In the genomic region with DNA sequence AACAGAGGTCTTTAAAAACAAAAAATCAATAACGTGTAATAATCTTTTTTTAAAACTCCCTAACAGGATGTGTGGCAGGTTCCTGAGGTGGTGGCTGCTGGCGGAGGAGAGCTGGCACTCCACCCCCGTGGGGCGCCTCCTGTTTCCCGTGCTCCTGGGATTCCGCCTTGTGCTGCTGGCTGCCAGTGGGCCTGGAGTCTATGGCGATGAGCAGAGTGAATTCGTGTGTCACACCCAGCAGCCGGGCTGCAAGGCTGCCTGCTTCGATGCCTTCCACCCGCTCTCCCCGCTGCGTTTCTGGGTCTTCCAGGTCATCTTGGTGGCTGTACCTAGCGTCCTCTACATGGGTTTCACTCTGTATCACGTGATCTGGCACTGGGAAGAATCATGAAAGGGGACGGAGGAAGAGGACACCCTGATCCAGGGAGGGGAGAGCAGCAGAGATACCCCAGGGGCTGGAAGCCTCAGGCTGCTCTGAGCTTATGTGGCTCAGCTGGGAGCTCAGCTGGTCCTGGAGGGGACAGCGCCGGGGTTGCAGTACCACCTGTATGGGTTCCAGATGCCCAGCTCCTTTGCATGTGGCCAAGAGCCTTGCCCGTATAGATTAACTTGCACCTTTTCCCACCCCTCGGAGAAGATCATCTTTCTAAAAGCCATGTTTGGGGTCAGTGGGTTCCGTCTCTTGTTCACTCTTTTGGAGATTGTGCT, we compare ENCODE assay signal across 21 cellular contexts. TPM values are rescaled to one million over a fixed set of nuclear protein-coding genes. Genes with fewer than 3 reads are reported as not detected.
"Had no signal": no experiment of that assay in that cellular context is flagged by ENCODE, and none has a peak within 500 bp of the region (broad histone marks: within the 10 kb centered on the region; RNA-seq: fewer than 3 reads in every experiment).

No MANE protein-coding gene starts in this region.

- H3K36me3 Mint-ChIP-seq: activated CD4-positive, alpha-beta memory T cell treated with anti-CD3 and anti-CD28 coated beads for 36 hours; naive thymus-derived CD8-positive, alpha-beta T cell had no signal

- H3K9me3 ChIP-seq: mucosa of descending colon, neutrophil, thyroid gland had no signal

- H3K27ac ChIP-seq: epithelial cell of prostate, neutrophil, thyroid gland, WERI-Rb-1 had no signal

- H3K27me3 Mint-ChIP-seq: activated CD4-positive, alpha-beta memory T cell treated with anti-CD3 and anti-CD28 coated beads for 36 hours; activated T-cell treated with anti-CD3 and anti-CD28 coated beads, Interleukin-2, amount 50 U/mL, for 24 hours had no signal

- ATAC-seq: mucosa of descending colon; naive thymus-derived CD8-positive, alpha-beta T cell; stimulated activated naive B cell treated with anti-CD40 and anti-IgM and Interleukin-4, amounts not matched to agents 10 μg/mL and 1 μg/mL and 100 μg/mL, for 72 hours had no signal

- H3K27me3 ChIP-seq: thyroid gland had no signal

- H3K27ac Mint-ChIP-seq: activated CD4-positive, alpha-beta memory T cell treated with anti-CD3 and anti-CD28 coated beads for 36 hours; activated naive CD4-positive, alpha-beta T cell treated with anti-CD3 and anti-CD28 coated beads, Interleukin-2, amount 10 ng/mL, durations not matched to agents 7 days and 5 days; activated T-cell treated with anti-CD3 and anti-CD28 coated beads, Interleukin-2, amount 50 U/mL, for 24 hours; stimulated activated naive B cell treated with anti-CD40 and anti-IgM and Interleukin-4, amounts not matched to agents 10 μg/mL and 1 μg/mL and 100 μg/mL, for 72 hours had no signal

- H3K4me3 ChIP-seq: mucosa of descending colon, thyroid gland had no signal

- DNase-seq: activated CD4-positive, alpha-beta memory T cell treated with anti-CD3 and anti-CD28 coated beads for 36 hours; activated naive CD4-positive, alpha-beta T cell treated with anti-CD3 and anti-CD28 coated beads, Interleukin-2, amount 10 ng/mL, durations not matched to agents 7 days and 5 days; activated T-cell treated with anti-CD3 and anti-CD28 coated beads, Interleukin-2, amount 50 U/mL, for 24 hours; foreskin melanocyte; left cardiac atrium; mammary epithelial cell; mucosa of descending colon; naive thymus-derived CD8-positive, alpha-beta T cell; retina; stimulated activated CD4-positive, alpha-beta T cell treated with anti-CD3 and anti-CD28 coated beads, Interleukin-15, amount 100 ng/mL, for 24 hours; stimulated activated CD4-positive, alpha-beta T cell treated with anti-CD3 and anti-CD28 coated beads, Interleukin-4, amount 100 ng/mL, for 1 hour; stimulated activated naive B cell treated with anti-CD40 and anti-IgM and Interleukin-4, amounts not matched to agents 10 μg/mL and 1 μg/mL and 100 μg/mL, for 72 hours; T1000; thyroid gland; WERI-Rb-1 had no signal

- H3K9me3 Mint-ChIP-seq: activated CD4-positive, alpha-beta memory T cell treated with anti-CD3 and anti-CD28 coated beads for 36 hours; activated naive CD4-positive, alpha-beta T cell treated with anti-CD3 and anti-CD28 coated beads, Interleukin-2, amount 10 ng/mL, durations not matched to agents 7 days and 5 days; activated T-cell treated with anti-CD3 and anti-CD28 coated beads, Interleukin-2, amount 50 U/mL, for 24 hours; naive thymus-derived CD8-positive, alpha-beta T cell had no signal

- H3K36me3 ChIP-seq: neutrophil, thyroid gland, WERI-Rb-1 had no signal

- H3K4me3 Mint-ChIP-seq: activated CD4-positive, alpha-beta memory T cell treated with anti-CD3 and anti-CD28 coated beads for 36 hours; activated naive CD4-positive, alpha-beta T cell treated with anti-CD3 and anti-CD28 coated beads, Interleukin-2, amount 10 ng/mL, durations not matched to agents 7 days and 5 days; activated T-cell treated with anti-CD3 and anti-CD28 coated beads, Interleukin-2, amount 50 U/mL, for 24 hours; naive thymus-derived CD8-positive, alpha-beta T cell; stimulated activated naive B cell treated with anti-CD40 and anti-IgM and Interleukin-4, amounts not matched to agents 10 μg/mL and 1 μg/mL and 100 μg/mL, for 72 hours had no signal

RNA-seq across cellular contexts. Expression of gene AZGP1, which starts 16.7 kb away (rescaled TPM):
- total RNA-seq: activated CD4-positive, alpha-beta memory T cell treated with anti-CD3 and anti-CD28 coated beads for 36 hours; astrocyte; chondrocyte; dermis microvascular lymphatic vessel endothelial cell; fibroblast of lung; naive thymus-derived CD8-positive, alpha-beta T cell had no signal
- polyA plus RNA-seq: fibroblast of lung; naive thymus-derived CD8-positive, alpha-beta T cell had no signal
